16 cellular contexts compared by ENCODE assay signal in genomic region chr15:32898991-32899613, GRCh38.
DNase-seq lines count a peak whose midpoint lies in the region; ATAC-seq lines count a peak whose summit lies in the region.
"Had no signal": no experiment of that assay in that cellular context is flagged by ENCODE, and none has a peak within 500 bp of the region (broad histone marks: within the 10 kb centered on the region; RNA-seq: fewer than 3 reads in every experiment).

No MANE protein-coding gene starts in this region.

- no peak overlapping the region for H2AK5ac ChIP-seq in neuronal stem cell (ENCODE audit: low read depth, low read length)

- WGBS in neuronal stem cell (ENCODE audit: extremely low coverage in 2 of 2, insufficient read length in 2 of 2, insufficient replicate concordance in 1 of 2), 2 donors = no CpG with 5 or more reads among the region's 7 CpGs

- H2BK5ac ChIP-seq in neuronal stem cell (ENCODE audit: low read length) = no peak overlapping the region

- H3K9me3 ChIP-seq in neuronal stem cell (replicated peaks in 1 of 2; ENCODE audit: control insufficient read depth in 2 of 2, insufficient read depth in 1 of 2, low read depth in 1 of 2, low read length in 2 of 2) = no peaks in the 10 kb centered on the region
- H3K9me3 ChIP-seq: ascending aorta, HAP-1, tibial artery had no signal

- H3K79me1 ChIP-seq in neuronal stem cell (ENCODE audit: low read depth, low read length) = no peaks in the 10 kb centered on the region

- H3K4me2 ChIP-seq in neuronal stem cell (ENCODE audit: insufficient read depth, low read length, poor library complexity, severe bottlenecking) = no peak overlapping the region
- H3K4me2 ChIP-seq: hepatocyte had no signal

- H3K27ac ChIP-seq in neuronal stem cell (replicated peaks; ENCODE audit: low read length) = peak overlapping the region; percentile 62
- H3K27ac ChIP-seq: 22Rv1, ascending aorta, hepatocyte, tibial artery had no signal

- H3K9ac ChIP-seq in neuronal stem cell (ENCODE audit: low read depth, low read length, poor library complexity) = no peak overlapping the region

- no peak overlapping the region for H3K4me3 ChIP-seq in neuronal stem cell (ENCODE audit: low read length in 2 of 2)
- H3K4me3 ChIP-seq: ascending aorta, HAP-1, hepatocyte, tibial artery had no signal

- H3K23ac ChIP-seq in neuronal stem cell (ENCODE audit: low read depth, low read length, poor library complexity) = no peak overlapping the region

- no peak overlapping the region for H2BK15ac ChIP-seq in neuronal stem cell (ENCODE audit: low read length)

- no peaks in the 10 kb centered on the region for H3K36me3 ChIP-seq in neuronal stem cell (replicated peaks in 1 of 2; ENCODE audit: control insufficient read depth in 2 of 2, insufficient read depth in 2 of 2, low read length in 2 of 2)
- H3K36me3 ChIP-seq: ascending aorta, HAP-1, tibial artery had no signal

- peak; percentile 6 for DNase-seq in DMS 273 (lab: John Stamatoyannopoulos, UW; ENCODE audit: unreplicated experiment)
- no peak for DNase-seq in DMS 273 treated with DMSO at 0.1 percent for 48 hours (lab: John Stamatoyannopoulos, UW)
- DNase-seq in NCI-H2227 (lab: John Stamatoyannopoulos, UW; ENCODE audit: unreplicated experiment) = peak; percentile 48
- DNase-seq in dermis blood vessel endothelial cell = peak; percentile 16
- DNase-seq in neuronal stem cell (ENCODE audit: low spot score) = peak; percentile 70
- DNase-seq in NCI-H2029 (lab: John Stamatoyannopoulos, UW) = no peak
- DNase-seq in midbrain (lab: John Stamatoyannopoulos, UW) = no peak
- DNase-seq: activated CD4-positive, alpha-beta T cell treated with anti-CD3 and anti-CD28 coated beads for 36 hours; MM.1S; NK-92 treated with Interleukin-12 subunit alpha and Interleukin-12 subunit beta, amount 100 ng/mL, for 24 hours; tibial artery had no signal

- peak overlapping the region; percentile 64 for H2AFZ ChIP-seq in neuronal stem cell (ENCODE audit: low read length)
- H2AFZ ChIP-seq: hepatocyte had no signal

- peaks cover 9 to 13% of the 10 kb centered on the region in 2 donors for H3K4me1 ChIP-seq in neuronal stem cell (ENCODE audit: control insufficient read depth in 2 of 2, insufficient read depth in 1 of 2, low read depth in 1 of 2, low read length in 2 of 2)
- H3K4me1 ChIP-seq: ascending aorta, HAP-1, tibial artery had no signal

- no peak overlapping the region for H4K91ac ChIP-seq in neuronal stem cell (ENCODE audit: low read depth, low read length, poor library complexity)

- ATAC-seq in HG03196 (IDR thresholded peaks at IDR 0.05; ENCODE audit: unreplicated experiment) = no peak
- ATAC-seq: activated CD4-positive, alpha-beta T cell treated with anti-CD3 and anti-CD28 coated beads for 36 hours had no signal

- no peak overlapping the region for H3K14ac ChIP-seq in neuronal stem cell (ENCODE audit: low read length)

- no peak overlapping the region for H4K8ac ChIP-seq in neuronal stem cell (ENCODE audit: low read depth, low read length)

- no peaks in the 10 kb centered on the region for H3K27me3 ChIP-seq in neuronal stem cell (ENCODE audit: control insufficient read depth in 3 of 3, insufficient read depth in 3 of 3, low read depth in 1 of 3, low read length in 3 of 3)
- H3K27me3 ChIP-seq: ascending aorta, hepatocyte, tibial artery had no signal

- H2BK12ac ChIP-seq in neuronal stem cell (ENCODE audit: low read length) = no peak overlapping the region

- H3K18ac ChIP-seq in neuronal stem cell (ENCODE audit: low read length) = no peak overlapping the region

- no peak overlapping the region for H3K4ac ChIP-seq in neuronal stem cell (ENCODE audit: low read length)

- no peak overlapping the region for H2BK120ac ChIP-seq in neuronal stem cell (ENCODE audit: low read depth, low read length)

Comparison
In these comparisons a context has a peak if more than half of its experiments do, and no peak if none do; other contexts are left out.
1. DNase-seq: peak in DMS 273 (single experiment), NCI-H2227 (single experiment), dermis blood vessel endothelial cell (single experiment) and neuronal stem cell (single experiment); none in DMS 273 treated with DMSO at 0.1 percent for 48 hours (single experiment), NCI-H2029 (single experiment) and midbrain (single experiment).